6 cellular contexts compared by ENCODE assay signal in genomic region chr1:73756817-73757216, GRCh38.
"Had no signal": no experiment of that assay in that cellular context is flagged by ENCODE, and none has a peak within 500 bp of the region (broad histone marks: within the 10 kb centered on the region; RNA-seq: fewer than 3 reads in every experiment).

No MANE protein-coding gene starts in this region.

- H2AFZ ChIP-seq: GM23338 had no signal

- H3K27ac ChIP-seq: HL-60 had no signal

- DNase-seq: H9, HCEC 1CT, Kasumi-1, KG1 had no signal

- H3K4me2 ChIP-seq: GM23338 had no signal

- ATAC-seq: GM23338 had no signal

- H3K4me3 ChIP-seq: GM23338 had no signal
